In genomic region chr6:148578837-148579236, GRCh38 we compare ENCODE assay signal across 16 cellular contexts.
DNase-seq lines count a peak whose midpoint lies in the region; ATAC-seq, FAIRE-seq and TF ChIP-seq lines count a peak whose summit lies in the region.
"Had no signal": no experiment of that assay in that cellular context is flagged by ENCODE, and none has a peak within 500 bp of the region (broad histone marks: within the 10 kb centered on the region; RNA-seq: fewer than 3 reads in every experiment).

No MANE protein-coding gene starts in this region.

- H4K8ac ChIP-seq in neuronal stem cell (ENCODE audit: low read depth, low read length) = no peak overlapping the region

- no peaks in the 10 kb centered on the region for H3K9me2 ChIP-seq in Loucy (replicated peaks; ENCODE audit: low read depth, low read length)

- no peak overlapping the region for H3K4ac ChIP-seq in neuronal stem cell (ENCODE audit: low read length)

- peak; percentile 2 for DNase-seq in NCI-H510A treated with DMSO at 0.1 percent for 48 hours (lab: John Stamatoyannopoulos, UW)
- no peak for DNase-seq in NCI-H510A (lab: John Stamatoyannopoulos, UW)
- DNase-seq in A549 (ENCODE audit: low read depth in 1 of 2, low spot score in 1 of 2) = no peak
- no peak for DNase-seq in neuronal stem cell (ENCODE audit: low spot score)
- no peak for DNase-seq in stimulated activated naive CD4-positive, alpha-beta T cell (lab: John Stamatoyannopoulos, UW)
- DNase-seq in NCI-H1092 (lab: John Stamatoyannopoulos, UW) = no peak
- DNase-seq: NCI-H1436 treated with DMSO at 0.1 percent for 48 hours, NCI-H187 treated with DMSO at 0.1 percent for 48 hours, NCI-H446 treated with DMSO at 0.1 percent for 48 hours had no signal

- H2BK5ac ChIP-seq in neuronal stem cell (ENCODE audit: low read length) = no peak overlapping the region

- H3K27ac ChIP-seq in A549 (no peak overlapping the region), neuronal stem cell (replicated peaks; ENCODE audit: low read length) (no peak overlapping the region)
- H3K27ac ChIP-seq: BLaER1, HL-60, PC-9, SJSA1 had no signal

- no peak overlapping the region for H3K14ac ChIP-seq in neuronal stem cell (ENCODE audit: low read length)

- no peak overlapping the region for H3K18ac ChIP-seq in neuronal stem cell (ENCODE audit: low read length)

- CTCF ChIA-PET in A549 (lab: Yijun Ruan, JAX) = interaction anchor here (1.0 to 2.2 kb wide), 16 partner anchors 9 to 938 kb away, joined by 3 to 19 read pairs (median 5); no protein-coding TSS in a partner anchor

- H3K9ac ChIP-seq in Loucy (ENCODE audit: low read depth, low read length, poor library complexity, severe bottlenecking) (no peak overlapping the region), neuronal stem cell (ENCODE audit: low read depth, low read length, poor library complexity) (no peak overlapping the region)
- H3K9ac ChIP-seq: BLaER1 had no signal

- no peak overlapping the region for H2BK120ac ChIP-seq in neuronal stem cell (ENCODE audit: low read depth, low read length)

- H2AK5ac ChIP-seq in neuronal stem cell (ENCODE audit: low read depth, low read length) = no peak overlapping the region

- FAIRE-seq in A549 (lab: Jason Lieb, UNC) = no peak
- FAIRE-seq: GM19239 had no signal

- H2AFZ ChIP-seq in Loucy (ENCODE audit: low read length) = peak overlapping the region; percentile 3; the same call in 1 of the 2 replicates
- H2AFZ ChIP-seq in neuronal stem cell (ENCODE audit: low read length) = peak overlapping the region; percentile 16
- H2AFZ ChIP-seq: PC-9 had no signal

- no peak overlapping the region for H2BK15ac ChIP-seq in neuronal stem cell (ENCODE audit: low read length)

- WGBS in A549 (ENCODE audit: missing lambda C conversion rate) = 27% methylated on average over 1 of the region's 1 CpG
- WGBS in neuronal stem cell (ENCODE audit: extremely low coverage in 2 of 2, insufficient read length in 2 of 2, insufficient replicate concordance in 1 of 2), 2 donors = no CpG with 5 or more reads among the region's 1 CpG

- TF ChIP-seq RAD21 in A549 (conservative IDR thresholded peaks at IDR 0.05 in 1 of 2, IDR thresholded peaks at IDR 0.05 in 1 of 2) = no peak

- H3K36me3 ChIP-seq in Loucy (ENCODE audit: insufficient read depth, low read length) (no peaks in the 10 kb centered on the region), neuronal stem cell (replicated peaks in 1 of 2; ENCODE audit: control insufficient read depth in 2 of 2, insufficient read depth in 2 of 2, low read length in 2 of 2) (no peaks in the 10 kb centered on the region)
- H3K36me3 ChIP-seq: BLaER1, SJSA1 had no signal

- POLR2A ChIA-PET in A549 (lab: Yijun Ruan, JAX) = no interaction called here

- H3K23ac ChIP-seq in neuronal stem cell (ENCODE audit: low read depth, low read length, poor library complexity) = no peak overlapping the region

- H3K4me3 ChIP-seq in A549 (no peak overlapping the region), Loucy (ENCODE audit: low read length, poor library complexity, severe bottlenecking) (no peak overlapping the region), neuronal stem cell (ENCODE audit: low read length in 2 of 2) (no peak overlapping the region)
- H3K4me3 ChIP-seq: BLaER1, PC-9, SJSA1 had no signal

- no peaks in the 10 kb centered on the region for H3K79me2 ChIP-seq in Loucy (ENCODE audit: insufficient read depth, low read length)

- no peak for TF ChIP-seq POLR2A in A549 (IDR thresholded peaks at IDR 0.05; ENCODE audit: low read length)

- TF ChIP-seq CTCF in A549 (IDR thresholded peaks at IDR 0.05) (no peak), Loucy (conservative IDR thresholded peaks at IDR 0.05; ENCODE audit: low read length) (no peak)

- H4K20me1 ChIP-seq in Loucy (ENCODE audit: insufficient read depth, low read length, poor library complexity, severe bottlenecking) = no peaks in the 10 kb centered on the region
- H4K20me1 ChIP-seq: BLaER1 had no signal

- no peaks in the 10 kb centered on the region for H3K79me1 ChIP-seq in neuronal stem cell (ENCODE audit: low read depth, low read length)

- H4K91ac ChIP-seq in neuronal stem cell (ENCODE audit: low read depth, low read length, poor library complexity) = no peak overlapping the region

- no peaks in the 10 kb centered on the region for H3K27me3 ChIP-seq in Loucy (ENCODE audit: insufficient read depth, low read length, poor library complexity, severe bottlenecking)
- peaks cover 0 to 5% (median 0%) of the 10 kb centered on the region in 3 experiments for H3K27me3 ChIP-seq in neuronal stem cell (ENCODE audit: control insufficient read depth in 3 of 3, insufficient read depth in 3 of 3, low read depth in 1 of 3, low read length in 3 of 3)
- H3K27me3 ChIP-seq: BLaER1, SJSA1 had no signal

- H3F3A ChIP-seq in Loucy (ENCODE audit: low read depth) = no peaks in the 10 kb centered on the region

- ATAC-seq in A549 (peak; percentile 45 to 55; a peak in 3 of 6 replicates), GM21619 (IDR thresholded peaks at IDR 0.05; ENCODE audit: unreplicated experiment) (no peak)

- H2BK12ac ChIP-seq in neuronal stem cell (ENCODE audit: low read length) = no peak overlapping the region

- H3K9me3 ChIP-seq in A549 (0 out of 3 replicates have a peak, but pooled peaks cover 9% of the 10 kb centered on the region), Loucy (ENCODE audit: insufficient read depth, low read depth, low read length) (no peaks in the 10 kb centered on the region), neuronal stem cell (replicated peaks in 1 of 2; ENCODE audit: control insufficient read depth in 2 of 2, insufficient read depth in 1 of 2, low read depth in 1 of 2, low read length in 2 of 2) (no peaks in the 10 kb centered on the region)
- H3K9me3 ChIP-seq: SJSA1 had no signal

- H3K4me1 ChIP-seq in A549 = no peaks in the 10 kb centered on the region
- peaks cover 5% of the 10 kb centered on the region for H3K4me1 ChIP-seq in Loucy (ENCODE audit: insufficient read depth, low read length, poor library complexity, severe bottlenecking)
- no peaks in the 10 kb centered on the region for H3K4me1 ChIP-seq in neuronal stem cell (ENCODE audit: control insufficient read depth in 2 of 2, insufficient read depth in 1 of 2, low read depth in 1 of 2, low read length in 2 of 2)
- H3K4me1 ChIP-seq: BLaER1 had no signal

- no peak for TF ChIP-seq EP300 in A549 (IDR thresholded peaks at IDR 0.05)

- H3K4me2 ChIP-seq in A549 (no peak overlapping the region), Loucy (ENCODE audit: low read depth, low read length, poor library complexity, severe bottlenecking) (no peak overlapping the region), neuronal stem cell (ENCODE audit: insufficient read depth, low read length, poor library complexity, severe bottlenecking) (no peak overlapping the region)
- H3K4me2 ChIP-seq: BLaER1, PC-9 had no signal

TF ChIP-seq in A549, 52 proteins besides CTCF, POLR2A, EP300 and RAD21:
- TF ChIP-seq CHD4 (IDR thresholded peaks at IDR 0.05; ENCODE audit: borderline replicate concordance) = no peak
- no peak for TF ChIP-seq USF2 (IDR thresholded peaks at IDR 0.05)
- no peak for TF ChIP-seq ZFP36 (IDR thresholded peaks at IDR 0.05; ENCODE audit: borderline replicate concordance, partially characterized antibody)
- TF ChIP-seq MAX (IDR thresholded peaks at IDR 0.05) = no peak
- TF ChIP-seq ELK1 (IDR thresholded peaks at IDR 0.05; ENCODE audit: low read depth, low read length) = no peak
- no peak for TF ChIP-seq CBX2 (IDR thresholded peaks at IDR 0.05; ENCODE audit: borderline replicate concordance, low read depth)
- no peak for TF ChIP-seq ZNF302 (CRISPR knock-in tag; IDR thresholded peaks at IDR 0.05)
- no peak for TF ChIP-seq HOXA7 (CRISPR knock-in tag; IDR thresholded peaks at IDR 0.05)
- no peak for TF ChIP-seq EHF (CRISPR knock-in tag; IDR thresholded peaks at IDR 0.05)
- TF ChIP-seq FOSL2 (IDR thresholded peaks at IDR 0.05) = no peak
- no peak for TF ChIP-seq FOSL2 (CRISPR knock-in tag; IDR thresholded peaks at IDR 0.05)
- TF ChIP-seq NFE2L2 (conservative IDR thresholded peaks at IDR 0.05; ENCODE audit: low read length) = no peak
- TF ChIP-seq POLR2AphosphoS2 (conservative IDR thresholded peaks at IDR 0.05; ENCODE audit: low read length) = no peak
- TF ChIP-seq CHD2 (IDR thresholded peaks at IDR 0.05; ENCODE audit: low read length, partially characterized antibody) = no peak
- no peak for TF ChIP-seq PHF8 (IDR thresholded peaks at IDR 0.05; ENCODE audit: borderline replicate concordance, low read depth)
- no peak for TF ChIP-seq GATA3 (IDR thresholded peaks at IDR 0.05; ENCODE audit: borderline replicate concordance)
- no peak for TF ChIP-seq PBX3 (IDR thresholded peaks at IDR 0.05)
- no peak for TF ChIP-seq RARB (CRISPR knock-in tag; IDR thresholded peaks at IDR 0.05)
TF ChIP-seq in A549: peak in this region for 0.
